In genomic region chr7:96236198-96237039, GRCh38 we compare ENCODE assay signal across 9 cellular contexts.
DNase-seq lines count a peak whose midpoint lies in the region; ATAC-seq lines count a peak whose summit lies in the region.
"Had no signal": no experiment of that assay in that cellular context is flagged by ENCODE, and none has a peak within 500 bp of the region (broad histone marks: within the 10 kb centered on the region; RNA-seq: fewer than 3 reads in every experiment).

No MANE protein-coding gene starts in this region.

- no peak for ATAC-seq in HG02852 (IDR thresholded peaks at IDR 0.05; ENCODE audit: unreplicated experiment)
- no peak for ATAC-seq in GM19324 (IDR thresholded peaks at IDR 0.05; ENCODE audit: low FRiP score, unreplicated experiment)
- ATAC-seq in activated CD4-positive, CD25-positive, alpha-beta regulatory T cell treated with anti-CD3 and anti-CD28 coated beads, Interleukin-2, amount 50 U/mL, for 24 hours, result no peak

- DNase-seq in A172 (ENCODE audit: low spot score) (peak; percentile 51), M059J (ENCODE audit: low read depth) (peak; percentile 93), brain pericyte (ENCODE audit: low read depth, low spot score) (peak; percentile 82), left kidney (ENCODE audit: low read depth, low spot score) (peak; percentile 89), mucosa of gallbladder (ENCODE audit: low spot score) (no peak)
- DNase-seq: effector CD8-positive, alpha-beta T cell had no signal
